ENCODE assay signal across 19 cellular contexts in genomic region chr11:70760416-70761020, GRCh38.
DNase-seq lines count a peak whose midpoint lies in the region; ATAC-seq and TF ChIP-seq lines count a peak whose summit lies in the region.
"Had no signal": no experiment of that assay in that cellular context is flagged by ENCODE, and none has a peak within 500 bp of the region (broad histone marks: within the 10 kb centered on the region; RNA-seq: fewer than 3 reads in every experiment).

No MANE protein-coding gene starts in this region.

- no peaks in the 10 kb centered on the region for H3K4me1 Mint-ChIP-seq in stimulated activated memory B cell treated with anti-CD40 and anti-IgM and Interleukin-4, amounts not matched to agents 10 μg/mL and 1 μg/mL and 100 μg/mL, for 72 hours
- H3K4me1 Mint-ChIP-seq: CD14-positive monocyte had no signal

- no peak overlapping the region for H3K4me3 Mint-ChIP-seq in stimulated activated memory B cell treated with anti-CD40 and anti-IgM and Interleukin-4, amounts not matched to agents 10 μg/mL and 1 μg/mL and 100 μg/mL, for 72 hours
- H3K4me3 Mint-ChIP-seq: CD14-positive monocyte, H9 had no signal

- peaks cover 5% of the 10 kb centered on the region for H3K36me3 Mint-ChIP-seq in stimulated activated memory B cell treated with anti-CD40 and anti-IgM and Interleukin-4, amounts not matched to agents 10 μg/mL and 1 μg/mL and 100 μg/mL, for 72 hours
- H3K36me3 Mint-ChIP-seq: CD14-positive monocyte had no signal

- peaks cover 45% of the 10 kb centered on the region for H3K27me3 Mint-ChIP-seq in stimulated activated memory B cell treated with anti-CD40 and anti-IgM and Interleukin-4, amounts not matched to agents 10 μg/mL and 1 μg/mL and 100 μg/mL, for 72 hours

- peaks cover 17% of the 10 kb centered on the region for H3K9me3 Mint-ChIP-seq in stimulated activated memory B cell treated with anti-CD40 and anti-IgM and Interleukin-4, amounts not matched to agents 10 μg/mL and 1 μg/mL and 100 μg/mL, for 72 hours

- DNase-seq in Right ventricle myocardium superior: peak; percentile 28
- DNase-seq in Right ventricle myocardium inferior (ENCODE audit: missing footprints): no peak
- DNase-seq in SW480 (ENCODE audit: low spot score): peak; percentile 28
- DNase-seq in osteoblast (ENCODE audit: insufficient read length, low spot score, missing footprints): peak; percentile 45
- DNase-seq in central memory CD4-positive, alpha-beta T cell: no peak
- DNase-seq in GM10248 (ENCODE audit: extremely low spot score): no peak
- DNase-seq: 8988T; GDM1; H9; IMR-90; NCI-H1417 treated with DMSO at 0.1 percent for 48 hours; NCI-H1930; NCI-H2171; NCI-H748 treated with DMSO at 0.1 percent for 48 hours; NK-92 treated with Interleukin-12 subunit alpha and Interleukin-12 subunit beta, amount 100 ng/mL, for 24 hours had no signal

- no peaks in the 10 kb centered on the region for H3K79me2 ChIP-seq in osteoblast (ENCODE audit: insufficient read depth, low read length)

- peaks cover 11% of the 10 kb centered on the region for H3K27me3 ChIP-seq in osteoblast (ENCODE audit: insufficient read depth, low read length)

- H3K27ac Mint-ChIP-seq in stimulated activated memory B cell treated with anti-CD40 and anti-IgM and Interleukin-4, amounts not matched to agents 10 μg/mL and 1 μg/mL and 100 μg/mL, for 72 hours: no peak overlapping the region
- H3K27ac Mint-ChIP-seq: CD14-positive monocyte, H9 had no signal

- H3K9me3 ChIP-seq in osteoblast (ENCODE audit: low read depth, low read length): no peaks in the 10 kb centered on the region

- H2AFZ ChIP-seq in osteoblast (ENCODE audit: low read length): no peak overlapping the region

- H4K20me1 ChIP-seq in osteoblast (ENCODE audit: insufficient read depth, low read length): peaks cover 3% of the 10 kb centered on the region

- no peaks in the 10 kb centered on the region for H3K36me3 ChIP-seq in osteoblast (ENCODE audit: insufficient read depth, low read length)

- intact Hi-C loops in Right ventricle myocardium superior (cut with DNase I) (no loop called here), Right ventricle myocardium inferior (cut with DNase I) (no loop called here)

- POLR2A ChIA-PET in GM10248 (lab: Yijun Ruan, JAX): no interaction called here

- no peak overlapping the region for H3K4me2 ChIP-seq in osteoblast (ENCODE audit: insufficient read depth, low read length)

- CTCF ChIA-PET in GM10248 (lab: Yijun Ruan, JAX): no interaction called here

- no peak for ATAC-seq in Right ventricle myocardium superior (ENCODE audit: poor library complexity)
- no peak for ATAC-seq in Right ventricle myocardium inferior
- ATAC-seq in stimulated activated memory B cell treated with anti-CD40 and anti-IgM and Interleukin-4, amounts not matched to agents 10 μg/mL and 1 μg/mL and 100 μg/mL, for 72 hours: no peak
- no peak for ATAC-seq in HG03342 (IDR thresholded peaks at IDR 0.05; ENCODE audit: unreplicated experiment)

- no peak for TF ChIP-seq CTCF in osteoblast (IDR thresholded peaks at IDR 0.05; ENCODE audit: extremely low read depth, low read depth, low read length)
- TF ChIP-seq CTCF in GM10248 (IDR thresholded peaks at IDR 0.05; ENCODE audit: control extremely low read depth, extremely low read depth, low read depth, missing control alignments): no peak

- H3K4me3 ChIP-seq in osteoblast (ENCODE audit: insufficient read depth, low read length): no peak overlapping the region

- H3K4me1 ChIP-seq in osteoblast (ENCODE audit: insufficient read depth, low read length): no peaks in the 10 kb centered on the region

- H3K27ac ChIP-seq in osteoblast (ENCODE audit: low read depth, low read length): no peak overlapping the region
- H3K27ac ChIP-seq: HL-60 had no signal

Comparison
In these comparisons a context has a peak if more than half of its experiments do, and no peak if none do; other contexts are left out.
1. DNase-seq: peak in Right ventricle myocardium superior (single experiment), SW480 (single experiment) and osteoblast (single experiment); none in Right ventricle myocardium inferior (single experiment), central memory CD4-positive, alpha-beta T cell (single experiment) and GM10248 (single experiment).